ENCODE assay signal across 17 cellular contexts in genomic region chr16:85584989-85585388, GRCh38.
"Had no signal": no experiment of that assay in that cellular context is flagged by ENCODE, and none has a peak within 500 bp of the region (broad histone marks: within the 10 kb centered on the region; RNA-seq: fewer than 3 reads in every experiment).

No MANE protein-coding gene starts in this region.

- H3K27me3 Mint-ChIP-seq: activated CD4-positive, alpha-beta memory T cell treated with anti-CD3 and anti-CD28 coated beads, Interleukin-2, amount 10 ng/mL, durations not matched to agents 7 days and 5 days; activated naive CD8-positive, alpha-beta T cell; naive thymus-derived CD8-positive, alpha-beta T cell; T-helper 17 cell had no signal

- H3K27me3 ChIP-seq: body of pancreas, colonic mucosa, ovary had no signal

- ATAC-seq: activated T-cell treated with anti-CD3 and anti-CD28 coated beads, Interleukin-2, amount 50 U/mL, for 4 hours; body of pancreas; esophagus mucosa; naive thymus-derived CD8-positive, alpha-beta T cell; sciatic nerve; T-helper 17 cell had no signal

- H3K27ac Mint-ChIP-seq: activated CD4-positive, alpha-beta memory T cell treated with anti-CD3 and anti-CD28 coated beads, Interleukin-2, amount 10 ng/mL, durations not matched to agents 7 days and 5 days; T-helper 17 cell had no signal

- H3K4me3 ChIP-seq: body of pancreas, colonic mucosa, left ventricle myocardium inferior, ovary had no signal

- H3K9me3 ChIP-seq: body of pancreas, colonic mucosa, left ventricle myocardium inferior, ovary had no signal

- H3K4me1 ChIP-seq: colonic mucosa had no signal

- H3K36me3 ChIP-seq: colonic mucosa, left ventricle myocardium inferior, ovary had no signal

- DNase-seq: activated CD4-positive, alpha-beta memory T cell treated with anti-CD3 and anti-CD28 coated beads, Interleukin-2, amount 10 ng/mL, durations not matched to agents 7 days and 5 days; activated CD4-positive, alpha-beta T cell treated with anti-CD3 and anti-CD28 coated beads for 4 hours; activated effector memory CD4-positive, alpha-beta T cell treated with Interleukin-2 at 50 U/mL for 16 hours; activated T-cell treated with anti-CD3 and anti-CD28 coated beads, Interleukin-2, amount 50 U/mL, for 4 hours; amygdala; body of pancreas; central memory CD4-positive, alpha-beta T cell; colonic mucosa; hippocampal formation; left ventricle myocardium inferior; naive thymus-derived CD8-positive, alpha-beta T cell; ovary; stimulated activated CD4-positive, alpha-beta T cell treated with anti-CD3 and anti-CD28 coated beads, Interleukin-1b, Interleukin-23, amount 100 ng/mL, for 48 hours; T-helper 17 cell had no signal

- H3K4me3 Mint-ChIP-seq: activated CD4-positive, alpha-beta memory T cell treated with anti-CD3 and anti-CD28 coated beads, Interleukin-2, amount 10 ng/mL, durations not matched to agents 7 days and 5 days; activated naive CD8-positive, alpha-beta T cell; activated T-cell treated with anti-CD3 and anti-CD28 coated beads, Interleukin-2, amount 50 U/mL, for 4 hours; T-helper 17 cell had no signal

- H3K27ac ChIP-seq: body of pancreas, colonic mucosa, left ventricle myocardium inferior, ovary had no signal

- H3K9me3 Mint-ChIP-seq: activated CD4-positive, alpha-beta memory T cell treated with anti-CD3 and anti-CD28 coated beads, Interleukin-2, amount 10 ng/mL, durations not matched to agents 7 days and 5 days; activated T-cell treated with anti-CD3 and anti-CD28 coated beads, Interleukin-2, amount 50 U/mL, for 4 hours; naive thymus-derived CD8-positive, alpha-beta T cell had no signal

- H3K4me1 Mint-ChIP-seq: activated CD4-positive, alpha-beta memory T cell treated with anti-CD3 and anti-CD28 coated beads, Interleukin-2, amount 10 ng/mL, durations not matched to agents 7 days and 5 days had no signal

- H3K36me3 Mint-ChIP-seq: activated naive CD8-positive, alpha-beta T cell had no signal
